8 cellular contexts compared by ENCODE assay signal in genomic region chr19:44142014-44142523, GRCh38. TPM values are rescaled to one million over a fixed set of nuclear protein-coding genes. Genes with fewer than 3 reads are reported as not detected.
A peak's percentile ranks its signal among the peaks of the same experiment; 100 is the strongest.
DNase-seq lines count a peak whose midpoint lies in the region; ATAC-seq and TF ChIP-seq lines count a peak whose summit lies in the region.

No MANE protein-coding gene starts in this region.

- H3K27me3 ChIP-seq in Panc1 (ENCODE audit: control insufficient read depth, insufficient read depth, low read length) (no peaks in the 10 kb centered on the region), duodenal mucosa (ENCODE audit: control insufficient read depth in 1 of 2, insufficient read depth in 2 of 2, low read length in 2 of 2) (no peaks in the 10 kb centered on the region), uterus (no peaks in the 10 kb centered on the region)

- CTCF ChIA-PET in Panc1 (lab: Charles Lee) = no interaction called here

- no peak for TF ChIP-seq POLR2A in uterus (IDR thresholded peaks at IDR 0.05)

- in situ Hi-C loops in Panc1 (cut with HindIII; ENCODE audit: low pct_unique_long_range_greater_than_20kb, low sequenced_read_pairs) = no loop called here

- peaks cover 3% of the 10 kb centered on the region; the same call in 1 of the 2 replicates for H3K4me1 ChIP-seq in Panc1 (ENCODE audit: control insufficient read depth, insufficient read depth, low read length)
- peaks cover 9% of the 10 kb centered on the region in 2 donors for H3K4me1 ChIP-seq in duodenal mucosa (ENCODE audit: control insufficient read depth in 1 of 2, insufficient read depth in 2 of 2, low read length in 2 of 2)
- peaks cover 0 to 5% of the 10 kb centered on the region in 2 donors for H3K4me1 ChIP-seq in uterus

- POLR2A ChIA-PET in Panc1 (lab: Charles Lee) = no interaction called here

- ATAC-seq in Panc1 (peak; percentile 61), GM21381 (IDR thresholded peaks at IDR 0.05; ENCODE audit: unreplicated experiment) (no peak)

- H3K4me3 ChIP-seq in Panc1 (ENCODE audit: low read depth in 2 of 2, low read length in 2 of 2) (peak overlapping the region; percentile 82 to 88), duodenal mucosa (ENCODE audit: low read depth in 1 of 2, low read length in 2 of 2) (peak overlapping the region; percentile 91 to 96), uterus (peak overlapping the region; percentile 85 to 88)

- TF ChIP-seq CTCF in Panc1 (IDR thresholded peaks at IDR 0.05) = no peak
- no peak for TF ChIP-seq CTCF in uterus (IDR thresholded peaks at IDR 0.05)

- DNase-seq in activated CD4-positive, alpha-beta T cell treated with anti-CD3 and anti-CD28 coated beads for 48 hours = peak; percentile 20
- DNase-seq in activated CD4-positive, alpha-beta T cell treated with anti-CD3 and anti-CD28 coated beads, Interleukin-2, amount 50 U/mL, for 4 hours = no peak
- no peak for DNase-seq in Panc1 (ENCODE audit: low read depth, low spot score)
- peak; percentile 14 for DNase-seq in midbrain (lab: John Stamatoyannopoulos, UW)
- DNase-seq in uterus = no peak
- no peak for DNase-seq in NCI-H1048 (lab: John Stamatoyannopoulos, UW)

- H3K9ac ChIP-seq in duodenal mucosa (ENCODE audit: low read depth in 1 of 2, low read length in 2 of 2) = peak overlapping the region; percentile 63 to 67

- intact Hi-C loops in Panc1 (cut with micrococcal nuclease; ENCODE audit: unreplicated experiment) = no loop called here
- intact Hi-C loops in uterus (cut with DNase I; ENCODE audit: low total_unique reads) = no loop called here

- H3K27ac ChIP-seq in Panc1 (ENCODE audit: low read length) = peak overlapping the region; percentile 95
- no peak overlapping the region for H3K27ac ChIP-seq in duodenal mucosa (ENCODE audit: low read depth, low read length)
- peak overlapping the region; percentile 69 to 72 for H3K27ac ChIP-seq in uterus

- no peaks in the 10 kb centered on the region for H3K36me3 ChIP-seq in Panc1 (ENCODE audit: control insufficient read depth, insufficient read depth, low read length)
- peaks cover 12 to 14% of the 10 kb centered on the region in 2 donors for H3K36me3 ChIP-seq in duodenal mucosa (ENCODE audit: control insufficient read depth in 1 of 2, insufficient read depth in 2 of 2, low read length in 2 of 2)
- no peaks in the 10 kb centered on the region for H3K36me3 ChIP-seq in uterus

- BruUV-seq in Panc1 (replicated peaks; lab: Mats Ljungman, UMichigan) = no TSS peak

- H3K9me3 ChIP-seq in Panc1 (ENCODE audit: control insufficient read depth, insufficient read depth, low read depth, low read length) = no peaks in the 10 kb centered on the region
- H3K9me3 ChIP-seq in duodenal mucosa (ENCODE audit: control insufficient read depth in 1 of 2, low read length in 2 of 2) = no peaks in the 10 kb centered on the region
- no peaks in the 10 kb centered on the region for H3K9me3 ChIP-seq in uterus

RNA-seq across cellular contexts. Expression of gene ZNF234, which starts 0.7 kb away (rescaled TPM):
- total RNA-seq in Panc1 (2021; ENCODE audit: unreplicated experiment) = 6.4 TPM
- 3.0 TPM for polyA plus RNA-seq in Panc1 (2012; ENCODE audit: insufficient read length)
- total RNA-seq in uterus = 10 to 100 TPM in 2 of 4 donors, 1 to 10 TPM in 2; 3.6 to 24.4 (median 10.8) TPM

RNA-seq across cellular contexts. Expression of gene ZNF226, which starts 22.8 kb away (rescaled TPM):
- total RNA-seq in Panc1 (2021; ENCODE audit: unreplicated experiment) (21.7 TPM), uterus (10 to 100 TPM in 3 of 4 donors, 1 to 10 TPM in 1; 6.8 to 46.3 (median 21.4) TPM)
- polyA plus RNA-seq in Panc1 (2012; ENCODE audit: insufficient read length) = 12.8 TPM

RNA-seq across cellular contexts. Expression of gene ZNF225, which starts 28.9 kb away (rescaled TPM):
- 3.5 TPM for total RNA-seq in Panc1 (2021; ENCODE audit: unreplicated experiment)
- 1.7 TPM for polyA plus RNA-seq in Panc1 (2012; ENCODE audit: insufficient read length)
- 10 to 100 TPM in 1 of 4 donors, 1 to 10 TPM in 2, under 1 TPM in 1; 0.29 to 18.5 (median 4.9) TPM for total RNA-seq in uterus

RNA-seq across cellular contexts. Expression of gene ZNF224, which starts 47.9 kb away (rescaled TPM):
- total RNA-seq in Panc1 (2021; ENCODE audit: unreplicated experiment) = 13.4 TPM
- 10.1 TPM for polyA plus RNA-seq in Panc1 (2012; ENCODE audit: insufficient read length)
- total RNA-seq in uterus = 10 to 100 TPM in 3 of 4 donors, 1 to 10 TPM in 1; 7.4 to 59.7 (median 37.1) TPM

Comparison
In these comparisons a context has a peak if more than half of its experiments do, and no peak if none do; other contexts are left out.
1. DNase-seq: peak in activated CD4-positive, alpha-beta T cell treated with anti-CD3 and anti-CD28 coated beads for 48 hours (single experiment) and midbrain (single experiment); none in activated CD4-positive, alpha-beta T cell treated with anti-CD3 and anti-CD28 coated beads, Interleukin-2, amount 50 U/mL, for 4 hours (0 of 2), Panc1 (single experiment), uterus (0 of 2) and NCI-H1048 (single experiment).
2. Peak in every context shown above with its lines, with median percentiles within 50 percentile points of each other: H3K4me3 ChIP-seq.